In genomic region chr5:43601454-43602260, GRCh38 we compare ENCODE assay signal across 8 cellular contexts. TPM values are rescaled to one million over a fixed set of nuclear protein-coding genes. Genes with fewer than 3 reads are reported as not detected.
DNase-seq lines count a peak whose midpoint lies in the region; ATAC-seq, FAIRE-seq and TF ChIP-seq lines count a peak whose summit lies in the region.

No MANE protein-coding gene starts in this region.

- H3K79me2 ChIP-seq in endothelial cell of umbilical vein (ENCODE audit: control insufficient read depth, insufficient read depth, low read length) (peaks cover 26% of the 10 kb centered on the region), osteoblast (ENCODE audit: insufficient read depth, low read length) (peaks cover 48% of the 10 kb centered on the region)

- intact Hi-C loops in endothelial cell of umbilical vein (cut with micrococcal nuclease), result loop anchor here (1.0 to 5.0 kb wide), 3 partner anchors 117 to 479 kb away; partner anchors contain the start of genes HMGCS1 and ZNF131

- H3K9me1 ChIP-seq in endothelial cell of umbilical vein (replicated peaks; ENCODE audit: control insufficient read depth, extremely low read depth, insufficient read depth, low read length), result peaks cover 5% of the 10 kb centered on the region

- peak; percentile 27 for ATAC-seq in HG03432 (IDR thresholded peaks at IDR 0.05; ENCODE audit: unreplicated experiment)

- peak; percentile 88 for FAIRE-seq in endothelial cell of umbilical vein (lab: Jason Lieb, UNC)

- dilution Hi-C loops in endothelial cell of umbilical vein (cut with MboI; ENCODE audit: extremely low pct_ligation_motif_present, low sequenced_read_pairs), result no loop called here

- in situ Hi-C loops in GM13977 (cut with MboI; ENCODE audit: low pct_unique_long_range_greater_than_20kb, low sequenced_read_pairs, unreplicated experiment), result no loop called here

- no TSS peak for BruUV-seq in endothelial cell of umbilical vein (replicated peaks; lab: Mats Ljungman, UMichigan)

- no peak for DNase-seq in AG04449 (ENCODE audit: low read depth, low spot score)
- DNase-seq in GM13977 (ENCODE audit: low spot score), result peak; percentile 67
- DNase-seq in RPMI8226, result peak; percentile 57
- peak; percentile 81 for DNase-seq in endothelial cell of umbilical vein (ENCODE audit: low read depth, low spot score)
- no peak for DNase-seq in osteoblast (ENCODE audit: insufficient read length, low spot score, missing footprints)
- DNase-seq in middle frontal gyrus (ENCODE audit: extremely low spot score, low spot score), result no peak
- DNase-seq in COR-L47 (lab: John Stamatoyannopoulos, UW), result no peak

- H3K36me3 ChIP-seq in endothelial cell of umbilical vein (ENCODE audit: control insufficient read depth in 2 of 2, extremely low read depth in 1 of 2, insufficient read depth in 2 of 2, low read length in 2 of 2), result no peaks in the 10 kb centered on the region
- no peaks in the 10 kb centered on the region for H3K36me3 ChIP-seq in osteoblast (ENCODE audit: insufficient read depth, low read length)

- peaks cover 19% of the 10 kb centered on the region for H3K4me1 ChIP-seq in endothelial cell of umbilical vein (ENCODE audit: control insufficient read depth, extremely low read depth, insufficient read depth, low read length)
- H3K4me1 ChIP-seq in osteoblast (ENCODE audit: insufficient read depth, low read length), result peaks cover 10% of the 10 kb centered on the region

- CTCF ChIA-PET in AG04449 (lab: Yijun Ruan, JAX) (interaction anchor here (1.2 to 1.6 kb wide), 2 partner anchors 12 to 14 kb away, joined by 3 to 4 read pairs; no protein-coding TSS in a partner anchor), endothelial cell of umbilical vein (lab: Charles Lee) (interaction anchor here (1.0 to 3.1 kb wide), 4 partner anchors 29 to 118 kb away, joined by 3 to 26 read pairs (median 7); partner anchors contain the start of gene TMEM267)

- H3K27me3 ChIP-seq in endothelial cell of umbilical vein (ENCODE audit: control insufficient read depth in 2 of 2, insufficient read depth in 2 of 2, low read length in 2 of 2) (no peaks in the 10 kb centered on the region), osteoblast (ENCODE audit: insufficient read depth, low read length) (no peaks in the 10 kb centered on the region)

- no peaks in the 10 kb centered on the region for H3K9me3 ChIP-seq in endothelial cell of umbilical vein (replicated peaks; ENCODE audit: control insufficient read depth, insufficient read depth, low read length)
- no peaks in the 10 kb centered on the region for H3K9me3 ChIP-seq in osteoblast (ENCODE audit: low read depth, low read length)

- peak overlapping the region; percentile 88 for H3K27ac ChIP-seq in endothelial cell of umbilical vein (ENCODE audit: insufficient read depth, low read depth, low read length)
- H3K27ac ChIP-seq in osteoblast (ENCODE audit: low read depth, low read length), result peak overlapping the region; percentile 76

- POLR2A ChIA-PET in AG04449 (lab: Yijun Ruan, JAX) (interaction anchor here (0.5 to 1.2 kb wide), 2 partner anchors 30 to 41 kb away, joined by 3 to 4 read pairs; no protein-coding TSS in a partner anchor), endothelial cell of umbilical vein (lab: Charles Lee) (interaction anchor here (1.6 kb wide), 1 partner anchor 46 kb away, joined by 4 read pairs; no protein-coding TSS in a partner anchor)

- no peak for TF ChIP-seq POLR2A in endothelial cell of umbilical vein (IDR thresholded peaks at IDR 0.05; ENCODE audit: low read depth, low read length)

- H4K20me1 ChIP-seq in endothelial cell of umbilical vein (replicated peaks; ENCODE audit: control insufficient read depth, extremely low read depth, insufficient read depth, low read length) (no peaks in the 10 kb centered on the region), osteoblast (ENCODE audit: insufficient read depth, low read length) (no peaks in the 10 kb centered on the region)

- H3K4me2 ChIP-seq in endothelial cell of umbilical vein (ENCODE audit: insufficient read depth, low read length) (peak overlapping the region; percentile 96), osteoblast (ENCODE audit: insufficient read depth, low read length) (peak overlapping the region; percentile 91)

- H3K4me3 ChIP-seq in AG04449 (ENCODE audit: low read depth, low read length) (peak overlapping the region; percentile 79), endothelial cell of umbilical vein (replicated peaks in 1 of 3; ENCODE audit: insufficient read depth in 1 of 3, low read depth in 1 of 3, low read length in 3 of 3) (peak overlapping the region in 2 of 3 experiments; percentile 80 to 86), osteoblast (ENCODE audit: insufficient read depth, low read length) (peak overlapping the region; percentile 90)

- TF ChIP-seq CTCF in AG04449 (IDR thresholded peaks at IDR 0.05; ENCODE audit: insufficient read depth, low read length, missing control alignments), result no peak
- no peak for TF ChIP-seq CTCF in GM13977 (IDR thresholded peaks at IDR 0.05; ENCODE audit: extremely low read depth, insufficient read depth, missing control alignments)
- TF ChIP-seq CTCF in endothelial cell of umbilical vein (IDR thresholded peaks at IDR 0.05; ENCODE audit: extremely low read depth in 1 of 2, insufficient read depth in 1 of 2, low read depth in 1 of 2, low read length in 2 of 2), result no peak
- no peak for TF ChIP-seq CTCF in osteoblast (IDR thresholded peaks at IDR 0.05; ENCODE audit: extremely low read depth, low read depth, low read length)

- H3K9ac ChIP-seq in endothelial cell of umbilical vein (replicated peaks; ENCODE audit: extremely low read depth, insufficient read depth, low read length), result peak overlapping the region; percentile 98

- H2AFZ ChIP-seq in endothelial cell of umbilical vein (ENCODE audit: low read depth, low read length), result peak overlapping the region; percentile 34
- peak overlapping the region; percentile 96 for H2AFZ ChIP-seq in osteoblast (ENCODE audit: low read length)

TF ChIP-seq in endothelial cell of umbilical vein, 7 proteins besides CTCF, POLR2A, EP300 and RAD21:
- TF ChIP-seq JUN (IDR thresholded peaks at IDR 0.05; ENCODE audit: borderline replicate concordance, insufficient read depth, insufficient read length, low read depth), result peak; percentile 51
- TF ChIP-seq FOS (IDR thresholded peaks at IDR 0.05; ENCODE audit: borderline replicate concordance, insufficient read depth, low read length), result peak; percentile 44
- no peak for TF ChIP-seq MAX (IDR thresholded peaks at IDR 0.05; ENCODE audit: insufficient read depth, insufficient read length)

RNA-seq across cellular contexts. Expression of gene NNT, which starts 1.3 kb away (rescaled TPM):
- total RNA-seq in endothelial cell of umbilical vein (75.6 and 82.5 TPM in 2 replicates), osteoblast (94.8 and 101 TPM in 2 replicates)
- polyA plus RNA-seq in endothelial cell of umbilical vein, result 34.3 and 38.2 TPM in 2 replicates
- 25.8 and 26.8 TPM in 2 replicates for polyA plus RNA-seq in endothelial cell of umbilical vein (2011; cell fraction: cytosol; rRNA removed)
- polyA plus RNA-seq in endothelial cell of umbilical vein (2011; cell fraction: nucleus; rRNA removed), result 57.8 and 62.0 TPM in 2 replicates
- 35.9 and 37.9 TPM in 2 replicates for polyA plus RNA-seq in endothelial cell of umbilical vein (2012)
- 124 TPM in 2 replicates for polyA minus RNA-seq in endothelial cell of umbilical vein
- polyA minus RNA-seq in endothelial cell of umbilical vein (2011; cell fraction: cytosol; rRNA and poly(A)+ RNA removed), result 42.3 TPM
- 68.4 and 82.6 TPM in 2 replicates for polyA minus RNA-seq in endothelial cell of umbilical vein (2011; cell fraction: nucleus; rRNA and poly(A)+ RNA removed)

RNA-seq across cellular contexts. Expression of gene PAIP1, which starts 44.8 kb away (rescaled TPM):
- total RNA-seq in endothelial cell of umbilical vein (81.6 and 90.1 TPM in 2 replicates), osteoblast (122 and 127 TPM in 2 replicates)
- polyA plus RNA-seq in endothelial cell of umbilical vein, result 65.3 and 69.1 TPM in 2 replicates
- polyA plus RNA-seq in endothelial cell of umbilical vein (2011; cell fraction: cytosol; rRNA removed), result 79.2 and 93.5 TPM in 2 replicates
- polyA plus RNA-seq in endothelial cell of umbilical vein (2011; cell fraction: nucleus; rRNA removed), result 47.3 and 49.7 TPM in 2 replicates
- 62.1 and 83.9 TPM in 2 replicates for polyA plus RNA-seq in endothelial cell of umbilical vein (2012)
- 54.9 and 57.6 TPM in 2 replicates for polyA minus RNA-seq in endothelial cell of umbilical vein
- polyA minus RNA-seq in endothelial cell of umbilical vein (2011; cell fraction: cytosol; rRNA and poly(A)+ RNA removed), result 88.5 TPM
- 19.9 and 35.9 TPM in 2 replicates for polyA minus RNA-seq in endothelial cell of umbilical vein (2011; cell fraction: nucleus; rRNA and poly(A)+ RNA removed)

Comparison
In these comparisons a context has a peak if more than half of its experiments do, and no peak if none do; other contexts are left out.
1. DNase-seq: peak in GM13977 (single experiment), RPMI8226 (single experiment) and endothelial cell of umbilical vein (single experiment); none in AG04449 (single experiment), osteoblast (single experiment), middle frontal gyrus (single experiment) and COR-L47 (single experiment).
2. Peak in every context shown above with its lines, with median percentiles within 50 percentile points of each other: H3K4me3 ChIP-seq.